12 cellular contexts compared by ENCODE assay signal in genomic region chr4:98653890-98654867, GRCh38. TPM values are rescaled to one million over a fixed set of nuclear protein-coding genes. Genes with fewer than 3 reads are reported as not detected.
A peak's percentile ranks its signal among the peaks of the same experiment; 100 is the strongest.
DNase-seq lines count a peak whose midpoint lies in the region; ATAC-seq and TF ChIP-seq lines count a peak whose summit lies in the region.
"Had no signal": no experiment of that assay in that cellular context is flagged by ENCODE, and none has a peak within 500 bp of the region (broad histone marks: within the 10 kb centered on the region; RNA-seq: fewer than 3 reads in every experiment).

No MANE protein-coding gene starts in this region.

- peaks cover 80% of the 10 kb centered on the region for H3K79me2 ChIP-seq in PC-9 (ENCODE audit: low read depth)

- peak; percentile 52 for DNase-seq in AG20443 (ENCODE audit: low spot score)
- peak in 1 of 2 experiments; percentile 90 for DNase-seq in PC-9
- peak; percentile 69 for DNase-seq in dedifferentiated amniotic fluid mesenchymal stem cell (ENCODE audit: extremely low spot score)
- peak; percentile 86 for DNase-seq in non-pigmented ciliary epithelial cell (ENCODE audit: low read depth)
- DNase-seq in NCI-H82 (lab: John Stamatoyannopoulos, UW): no peak
- no peak for DNase-seq in medulla oblongata (ENCODE audit: extremely low spot score)
- no peak for DNase-seq in epidermal melanocyte (ENCODE audit: insufficient read length, low spot score)
- DNase-seq: cortex of kidney, H9, kidney, NCI-H2171 treated with DMSO at 0.1 percent for 48 hours had no signal

- CTCF ChIA-PET in PC-9 (lab: Charles Lee): no interaction called here

- no peaks in the 10 kb centered on the region for H3K9me2 ChIP-seq in PC-9 (ENCODE audit: insufficient read depth)

- H3K27me3 ChIP-seq in PC-9 (ENCODE audit: insufficient read depth, low read depth): no peaks in the 10 kb centered on the region

- H4K20me1 ChIP-seq in PC-9 (ENCODE audit: insufficient read depth): no peaks in the 10 kb centered on the region

- no peak for TF ChIP-seq CTCF in PC-9 (conservative IDR thresholded peaks at IDR 0.05)

- peaks cover 22% of the 10 kb centered on the region for H3F3A ChIP-seq in PC-9 (ENCODE audit: insufficient read depth, low read depth)

- H3K4me1 ChIP-seq in PC-9 (replicated peaks; ENCODE audit: insufficient read depth): peaks cover 52% of the 10 kb centered on the region

- peak overlapping the region; percentile 84 for H3K27ac ChIP-seq in PC-9

- peaks cover 7% of the 10 kb centered on the region for H3K9me3 ChIP-seq in PC-9 (ENCODE audit: insufficient read depth, low read depth)

- POLR2A ChIA-PET in PC-9 (lab: Charles Lee; ENCODE audit: unreplicated experiment): interaction anchor here (0.5 to 0.7 kb wide), 3 partner anchors 19 to 271 kb away, joined by 3 to 7 read pairs (median 3); no protein-coding TSS in a partner anchor

- intact Hi-C loops in PC-9 (cut with micrococcal nuclease; ENCODE audit: unreplicated experiment): loop anchor here (10.0 kb wide), 1 partner anchor 509 kb away; the partner anchor contains the start of gene STPG2

- peak overlapping the region; percentile 41; the same call in 1 of the 2 replicates for H3K4me3 ChIP-seq in PC-9

- H3K36me3 ChIP-seq in PC-9 (ENCODE audit: low read depth): no peaks in the 10 kb centered on the region

- peak overlapping the region; percentile 85 for H3K4me2 ChIP-seq in PC-9

- H2AFZ ChIP-seq in PC-9: peak overlapping the region; percentile 7; the same call in 1 of the 2 replicates

- no peak for ATAC-seq in GM21515 (IDR thresholded peaks at IDR 0.05; ENCODE audit: unreplicated experiment)

- BruUV-seq in PC-9 (replicated peaks; lab: Mats Ljungman, UMichigan): no TSS peak

RNA-seq across cellular contexts. Expression of gene TSPAN5, which starts 4.2 kb away (rescaled TPM):
- 9.8 and 12.4 TPM in 2 replicates for total RNA-seq in PC-9 (2021)

Comparison
In these comparisons a context has a peak if more than half of its experiments do, and no peak if none do; other contexts are left out.
1. DNase-seq: peak in AG20443 (single experiment), dedifferentiated amniotic fluid mesenchymal stem cell (single experiment) and non-pigmented ciliary epithelial cell (single experiment); none in NCI-H82 (single experiment), medulla oblongata (single experiment) and epidermal melanocyte (single experiment).